Comparison of ENCODE assay signal across 8 cellular contexts in genomic region chr11:61392991-61393595, GRCh38. TPM values are rescaled to one million over a fixed set of nuclear protein-coding genes. Genes with fewer than 3 reads are reported as not detected.
A peak's percentile ranks its signal among the peaks of the same experiment; 100 is the strongest.
DNase-seq lines count a peak whose midpoint lies in the region; ATAC-seq and TF ChIP-seq lines count a peak whose summit lies in the region.

No MANE protein-coding gene starts in this region.

- H3K9me3 Mint-ChIP-seq in activated T-helper 17 cell treated with anti-CD3 and anti-CD28 coated beads, Interleukin-2, amount 50 U/mL, for 72 hours: no peaks in the 10 kb centered on the region

- no peaks in the 10 kb centered on the region for H4K20me1 ChIP-seq in KMS-11 (ENCODE audit: insufficient read depth)

- no peaks in the 10 kb centered on the region for H3K27me3 ChIP-seq in KMS-11 (ENCODE audit: insufficient read depth, low read depth)

- peak overlapping the region; percentile 91 for H3K4me3 Mint-ChIP-seq in activated T-helper 17 cell treated with anti-CD3 and anti-CD28 coated beads, Interleukin-2, amount 50 U/mL, for 72 hours

- intact Hi-C loops in left ventricle myocardium superior (cut with micrococcal nuclease): no loop called here

- H3K4me2 ChIP-seq in KMS-11: peak overlapping the region; percentile 90

- no peaks in the 10 kb centered on the region for H3K27me3 Mint-ChIP-seq in activated T-helper 17 cell treated with anti-CD3 and anti-CD28 coated beads, Interleukin-2, amount 50 U/mL, for 72 hours

- H3K27ac ChIP-seq in KMS-11: peak overlapping the region; percentile 47; the same call in 1 of the 2 replicates

- DNase-seq in NCI-H82 (lab: John Stamatoyannopoulos, UW): peak; percentile 18
- no peak for DNase-seq in NCI-H82 treated with DMSO at 0.1 percent for 48 hours (lab: John Stamatoyannopoulos, UW; ENCODE audit: unreplicated experiment)
- DNase-seq in left ventricle myocardium superior: no peak
- DNase-seq in retina: peak; percentile 18
- no peak for DNase-seq in amniotic stem cell (lab: John Stamatoyannopoulos, UW)

- peak overlapping the region; percentile 98 for H2AFZ ChIP-seq in KMS-11 (ENCODE audit: low read depth)

- peaks cover 33% of the 10 kb centered on the region for H3K36me3 Mint-ChIP-seq in activated T-helper 17 cell treated with anti-CD3 and anti-CD28 coated beads, Interleukin-2, amount 50 U/mL, for 72 hours (ENCODE audit: low read depth)

- peaks cover 6% of the 10 kb centered on the region for H3K4me1 ChIP-seq in KMS-11 (ENCODE audit: low read depth, poor library complexity, severe bottlenecking)

- H3K9ac ChIP-seq in KMS-11: peak overlapping the region; percentile 70; the same call in 1 of the 2 replicates

- 0 out of 2 replicates have a peak, but pooled peaks cover 3% of the 10 kb centered on the region for H3K79me2 ChIP-seq in KMS-11 (ENCODE audit: insufficient read depth, low read depth)

- peak overlapping the region; percentile 94 for H3K27ac Mint-ChIP-seq in activated T-helper 17 cell treated with anti-CD3 and anti-CD28 coated beads, Interleukin-2, amount 50 U/mL, for 72 hours

- ATAC-seq in activated T-helper 17 cell treated with anti-CD3 and anti-CD28 coated beads, Interleukin-2, amount 50 U/mL, for 72 hours (replicated peaks): no peak
- ATAC-seq in left ventricle myocardium superior: peak; percentile 11
- no peak for ATAC-seq in HG02759 (IDR thresholded peaks at IDR 0.05; ENCODE audit: unreplicated experiment)

- H3K36me3 ChIP-seq in KMS-11 (ENCODE audit: insufficient read depth): no peaks in the 10 kb centered on the region

- H3K4me3 ChIP-seq in KMS-11 (IDR thresholded peaks at IDR 0.05; ENCODE audit: insufficient read depth, low read depth, low read length): no peak overlapping the region

- no peak for TF ChIP-seq CTCF in KMS-11 (conservative IDR thresholded peaks at IDR 0.05; ENCODE audit: low read depth, low read length)

- peaks cover 12% of the 10 kb centered on the region for H3K4me1 Mint-ChIP-seq in activated T-helper 17 cell treated with anti-CD3 and anti-CD28 coated beads, Interleukin-2, amount 50 U/mL, for 72 hours

RNA-seq across cellular contexts. Expression of gene TMEM216, which starts 0.7 kb away (rescaled TPM):
- 10 to 100 TPM; 12.1 to 12.8 TPM for total RNA-seq in activated T-helper 17 cell treated with anti-CD3 and anti-CD28 coated beads, Interleukin-2, amount 50 U/mL, for 72 hours
- 4.8 TPM for total RNA-seq in left ventricle myocardium superior

RNA-seq across cellular contexts. Expression of gene TMEM138, which starts 30.9 kb away (rescaled TPM):
- total RNA-seq in activated T-helper 17 cell treated with anti-CD3 and anti-CD28 coated beads, Interleukin-2, amount 50 U/mL, for 72 hours: 10 to 100 TPM; 30.6 to 47.9 TPM
- total RNA-seq in left ventricle myocardium superior: 16.1 TPM

RNA-seq across cellular contexts. Expression of gene CYB561A3, which starts 31.4 kb away (rescaled TPM):
- total RNA-seq in activated T-helper 17 cell treated with anti-CD3 and anti-CD28 coated beads, Interleukin-2, amount 50 U/mL, for 72 hours: 10 to 100 TPM; 46.5 to 62.3 TPM
- 10.9 TPM for total RNA-seq in left ventricle myocardium superior

RNA-seq across cellular contexts. Expression of gene CPSF7, which starts 36.7 kb away (rescaled TPM):
- total RNA-seq in activated T-helper 17 cell treated with anti-CD3 and anti-CD28 coated beads, Interleukin-2, amount 50 U/mL, for 72 hours: 100 to 1,000 TPM in 1 of 2 donors, 10 to 100 TPM in 1; 98.1 to 114 TPM
- total RNA-seq in left ventricle myocardium superior: 41.5 TPM

RNA-seq across cellular contexts. Expression of gene SDHAF2, which starts 36.8 kb away (rescaled TPM):
- total RNA-seq in activated T-helper 17 cell treated with anti-CD3 and anti-CD28 coated beads, Interleukin-2, amount 50 U/mL, for 72 hours: 10 to 100 TPM; 36.9 to 45.5 TPM
- total RNA-seq in left ventricle myocardium superior: 32.6 TPM

Comparison
In these comparisons a context has a peak if more than half of its experiments do, and no peak if none do; other contexts are left out.
1. DNase-seq: peak in NCI-H82 (single experiment) and retina (single experiment); none in NCI-H82 treated with DMSO at 0.1 percent for 48 hours (single experiment), left ventricle myocardium superior (single experiment) and amniotic stem cell (single experiment).